In the genomic region with DNA sequence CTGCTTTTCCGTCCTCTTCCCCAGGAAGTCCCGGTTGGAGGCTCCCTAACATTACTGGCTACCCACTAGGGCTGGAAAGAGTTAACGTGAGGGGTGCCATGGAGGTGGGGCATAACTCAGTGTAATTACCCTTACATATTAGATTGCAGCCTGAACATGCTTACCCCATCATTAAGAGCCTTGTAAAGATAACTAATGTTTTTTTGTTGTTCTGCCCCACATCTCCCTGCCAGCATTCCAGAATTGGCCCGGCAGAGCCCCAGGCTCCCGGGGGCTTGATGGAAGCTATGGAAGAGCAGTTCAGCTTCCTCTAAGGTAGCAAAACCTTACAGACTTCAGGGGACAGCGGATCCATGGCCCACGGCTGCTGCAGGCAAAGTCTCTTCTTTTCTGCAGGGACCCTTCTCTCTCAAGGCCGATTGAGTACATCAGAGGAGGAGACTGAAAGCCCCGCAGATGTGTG, we compare ENCODE assay signal across 21 cellular contexts.
"Had no signal": no experiment of that assay in that cellular context is flagged by ENCODE, and none has a peak within 500 bp of the region (broad histone marks: within the 10 kb centered on the region; RNA-seq: fewer than 3 reads in every experiment).

No MANE protein-coding gene starts in this region.

- H3K4me1 ChIP-seq: ascending aorta had no signal

- H3K36me3 ChIP-seq: ascending aorta, cardiac muscle cell had no signal

- DNase-seq: activated CD4-positive, alpha-beta T cell treated with anti-CD3 and anti-CD28 coated beads for 4 hours; activated CD8-positive, alpha-beta memory T cell treated with anti-CD3 and anti-CD28 coated beads, Interleukin-2, amount 50 U/mL, for 48 hours; activated CD8-positive, alpha-beta T cell treated with anti-CD3 and anti-CD28 coated beads, Interleukin-2, amount 10 ng/mL, durations not matched to agents 7 days and 5 days; activated effector memory CD4-positive, alpha-beta T cell treated with Interleukin-2 at 50 U/mL for 16 hours; activated naive CD4-positive, alpha-beta T cell; activated naive CD8-positive, alpha-beta T cell treated with anti-CD3 and anti-CD28 coated beads, Interleukin-2, amount 50 U/mL, for 24 hours; activated T-cell treated with anti-CD3 and anti-CD28 coated beads, Interleukin-2, amount 50 U/mL, for 1 hour; amniotic stem cell; KG1; NCI-H1048; NCI-H146; NCI-H187 treated with DMSO at 0.1 percent for 48 hours; NCI-H2081 treated with DMSO at 0.1 percent for 48 hours; NCI-H2227 treated with DMSO at 0.1 percent for 48 hours; NCI-H446 treated with DMSO at 0.1 percent for 48 hours; NCI-H526; NCI-H82; Right ventricle myocardium superior had no signal

- H3K27ac ChIP-seq: ascending aorta, cardiac muscle cell, RWPE1 had no signal

- H3K9me3 ChIP-seq: ascending aorta had no signal

- H3K27me3 ChIP-seq: ascending aorta had no signal

- H3K4me3 ChIP-seq: ascending aorta, cardiac muscle cell had no signal
